ENCODE assay signal across 10 cellular contexts in genomic region chr7:102891693-102892261, GRCh38. TPM values are rescaled to one million over a fixed set of nuclear protein-coding genes. Genes with fewer than 3 reads are reported as not detected.
DNase-seq lines count a peak whose midpoint lies in the region; ATAC-seq and TF ChIP-seq lines count a peak whose summit lies in the region.
"Had no signal": no experiment of that assay in that cellular context is flagged by ENCODE, and none has a peak within 500 bp of the region (broad histone marks: within the 10 kb centered on the region; RNA-seq: fewer than 3 reads in every experiment).

No MANE protein-coding gene starts in this region.

- no peaks in the 10 kb centered on the region for H3K36me3 Mint-ChIP-seq in HFFc6 (ENCODE audit: low read depth)
- no peaks in the 10 kb centered on the region for H3K36me3 Mint-ChIP-seq in activated T-helper 17 cell treated with anti-CD3 and anti-CD28 coated beads, Interleukin-2, amount 50 U/mL, for 72 hours (ENCODE audit: low read depth)

- H3K4me1 ChIP-seq in gastroesophageal sphincter = peaks cover 14 to 57% (median 20%) of the 10 kb centered on the region in 3 donors

- H3K27me3 Mint-ChIP-seq in HFFc6 (ENCODE audit: insufficient read depth) = peaks cover 2% of the 10 kb centered on the region
- peaks cover 7% of the 10 kb centered on the region for H3K27me3 Mint-ChIP-seq in activated T-helper 17 cell treated with anti-CD3 and anti-CD28 coated beads, Interleukin-2, amount 50 U/mL, for 72 hours

- ATAC-seq in SK-N-SH treated with all-trans-retinoic acid at 6 μM for 48 hours (peak; percentile 92), gastroesophageal sphincter (peak; percentile 71)
- no peak for ATAC-seq in activated T-helper 17 cell treated with anti-CD3 and anti-CD28 coated beads, Interleukin-2, amount 50 U/mL, for 72 hours (replicated peaks)

- peak overlapping the region; percentile 66 for H3K4me3 Mint-ChIP-seq in HFFc6
- no peak overlapping the region for H3K4me3 Mint-ChIP-seq in activated T-helper 17 cell treated with anti-CD3 and anti-CD28 coated beads, Interleukin-2, amount 50 U/mL, for 72 hours

- WGBS in gastroesophageal sphincter (ENCODE audit: low coverage in 1 of 2), 2 donors = 3 to 8% methylated on average over 1 of the region's 1 CpG

- H3K9me3 ChIP-seq in gastroesophageal sphincter = no peaks in the 10 kb centered on the region

- no peak for TF ChIP-seq POLR2A in gastroesophageal sphincter (IDR thresholded peaks at IDR 0.05)

- no peak for TF ChIP-seq EP300 in gastroesophageal sphincter (IDR thresholded peaks at IDR 0.05)

- peak overlapping the region; percentile 86 for H3K27ac Mint-ChIP-seq in HFFc6
- H3K27ac Mint-ChIP-seq in activated T-helper 17 cell treated with anti-CD3 and anti-CD28 coated beads, Interleukin-2, amount 50 U/mL, for 72 hours = no peak overlapping the region

- H3K9me3 Mint-ChIP-seq in HFFc6 = no peaks in the 10 kb centered on the region
- H3K9me3 Mint-ChIP-seq in activated T-helper 17 cell treated with anti-CD3 and anti-CD28 coated beads, Interleukin-2, amount 50 U/mL, for 72 hours = no peaks in the 10 kb centered on the region

- H3K27ac ChIP-seq in gastroesophageal sphincter = peak overlapping the region in 3 of 4 donors; percentile 5 to 49 (median 36)

- TF ChIP-seq CTCF in HFFc6 (IDR thresholded peaks at IDR 0.05) = no peak
- no peak for TF ChIP-seq CTCF in gastroesophageal sphincter (IDR thresholded peaks at IDR 0.05)

- peaks cover 81% of the 10 kb centered on the region for H3K4me1 Mint-ChIP-seq in HFFc6 (ENCODE audit: low read depth)
- no peaks in the 10 kb centered on the region for H3K4me1 Mint-ChIP-seq in activated T-helper 17 cell treated with anti-CD3 and anti-CD28 coated beads, Interleukin-2, amount 50 U/mL, for 72 hours

- no peaks in the 10 kb centered on the region for H3K27me3 ChIP-seq in gastroesophageal sphincter

- H3K4me3 ChIP-seq in gastroesophageal sphincter = no peak overlapping the region

- H3K36me3 ChIP-seq in gastroesophageal sphincter = no peaks in the 10 kb centered on the region

- DNase-seq in HFFc6 (peak; percentile 87), stromal cell of bone marrow (ENCODE audit: low read depth) (peak; percentile 94), D341Med (ENCODE audit: low spot score) (no peak), cortex of kidney (lab: John Stamatoyannopoulos, UW) (no peak)
- no peak for DNase-seq in stimulated activated CD4-positive, alpha-beta T cell treated with anti-CD3 and anti-CD28 coated beads, Interleukin-4, amount 100 ng/mL, for 1 hour
- DNase-seq: activated T-cell treated with anti-CD3 and anti-CD28 coated beads for 4 hours had no signal

TF ChIP-seq in SK-N-SH treated with all-trans-retinoic acid at 6 μM for 48 hours, 23 proteins besides CTCF, POLR2A, EP300 and RAD21:
- peak; percentile 69; the same call in 1 of the 2 replicates for TF ChIP-seq ISL1 (CRISPR knock-in tag; IDR thresholded peaks at IDR 0.05)
- 0 out of 2 replicates have a peak, but pooled peaks have one; percentile 10 for TF ChIP-seq ZC3H10 (CRISPR knock-in tag; IDR thresholded peaks at IDR 0.05)
- no peak for TF ChIP-seq SNAI2 (CRISPR knock-in tag; IDR thresholded peaks at IDR 0.05)
- TF ChIP-seq PATZ1 (CRISPR knock-in tag; IDR thresholded peaks at IDR 0.05; ENCODE audit: borderline replicate concordance) = no peak
- TF ChIP-seq, protein P1, sequence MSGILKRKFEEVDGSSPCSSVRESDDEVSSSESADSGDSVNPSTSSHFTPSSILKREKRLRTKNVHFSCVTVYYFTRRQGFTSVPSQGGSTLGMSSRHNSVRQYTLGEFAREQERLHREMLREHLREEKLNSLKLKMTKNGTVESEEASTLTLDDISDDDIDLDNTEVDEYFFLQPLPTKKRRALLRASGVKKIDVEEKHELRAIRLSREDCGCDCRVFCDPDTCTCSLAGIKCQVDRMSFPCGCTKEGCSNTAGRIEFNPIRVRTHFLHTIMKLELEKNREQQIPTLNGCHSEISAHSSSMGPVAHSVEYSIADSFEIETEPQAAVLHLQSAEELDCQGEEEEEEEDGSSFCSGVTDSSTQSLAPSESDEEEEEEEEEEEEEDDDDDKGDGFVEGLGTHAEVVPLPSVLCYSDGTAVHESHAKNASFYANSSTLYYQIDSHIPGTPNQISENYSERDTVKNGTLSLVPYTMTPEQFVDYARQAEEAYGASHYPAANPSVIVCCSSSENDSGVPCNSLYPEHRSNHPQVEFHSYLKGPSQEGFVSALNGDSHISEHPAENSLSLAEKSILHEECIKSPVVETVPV (CRISPR knock-in tag; IDR thresholded peaks at IDR 0.05) = no peak
- TF ChIP-seq RARB (CRISPR knock-in tag; IDR thresholded peaks at IDR 0.05) = no peak

RNA-seq across cellular contexts. Expression of gene LRRC17, which starts 21.0 kb away (rescaled TPM):
- total RNA-seq in HFFc6 (2021; fragmentation: NEBNext Ultra II Directional; extraction: Animal tissue kit (Norgen Biotek cat#: 25700)) = 10 to 100 TPM in 2 of 6 experiments, 1 to 10 TPM in 4; 4.2 to 48.2 (median 4.8) TPM
- 1 to 10 TPM; 1.5 to 7.6 (median 3.1) TPM for total RNA-seq in gastroesophageal sphincter
- total RNA-seq in activated T-helper 17 cell treated with anti-CD3 and anti-CD28 coated beads, Interleukin-2, amount 50 U/mL, for 72 hours = not detected
- total RNA-seq: OCI-LY7 had no signal

Comparison
In these comparisons a context has a peak if more than half of its experiments do, and no peak if none do; other contexts are left out.
1. DNase-seq: peak in HFFc6 (single experiment) and stromal cell of bone marrow (single experiment); none in D341Med (single experiment), cortex of kidney (single experiment) and stimulated activated CD4-positive, alpha-beta T cell treated with anti-CD3 and anti-CD28 coated beads, Interleukin-4, amount 100 ng/mL, for 1 hour (single experiment).